Comparison of ENCODE assay signal across 8 cellular contexts in genomic region chr15:84579261-84579721, GRCh38. TPM values are rescaled to one million over a fixed set of nuclear protein-coding genes. Genes with fewer than 3 reads are reported as not detected.
A peak's percentile ranks its signal among the peaks of the same experiment; 100 is the strongest.
DNase-seq lines count a peak whose midpoint lies in the region; ATAC-seq, FAIRE-seq and TF ChIP-seq lines count a peak whose summit lies in the region.
"Not testable (repeated sequence)": the region's sequence is repeated elsewhere in the genome, so short reads cannot be mapped to it uniquely, and the experiment has no call there.

No MANE protein-coding gene starts in this region.

- H3K9me3 ChIP-seq in Panc1 (ENCODE audit: control insufficient read depth, insufficient read depth, low read depth, low read length); heart right ventricle; small intestine (ENCODE audit: control insufficient read depth, low read depth): not testable (repeated sequence)

- not testable (repeated sequence) for H3K4me3 ChIP-seq in LNCaP clone FGC (ENCODE audit: low read depth, low read length); Panc1 (ENCODE audit: low read depth in 2 of 2, low read length in 2 of 2); astrocyte of the cerebellum (ENCODE audit: low read depth, low read length); epithelial cell of esophagus (ENCODE audit: low read length); heart right ventricle; small intestine (ENCODE audit: low read depth in 1 of 2, low read length in 2 of 2)

- CTCF ChIA-PET in Calu3 (lab: Charles Lee) (interaction anchor here (0.6 to 1.0 kb wide), 2 partner anchors 9 kb away, joined by 3 to 4 read pairs; no protein-coding TSS in a partner anchor), Panc1 (lab: Charles Lee) (interaction anchor here (0.9 kb wide), 1 partner anchor 8 kb away, joined by 7 read pairs; no protein-coding TSS in a partner anchor)

- not testable (repeated sequence) for H3K9me3 Mint-ChIP-seq in Calu3 (ENCODE audit: low read depth, unreplicated experiment)

- POLR2A ChIA-PET in Panc1 (lab: Charles Lee): interaction anchor here (0.5 kb wide), 1 partner anchor 127 kb away, joined by 3 read pairs; no protein-coding TSS in a partner anchor

- not testable (repeated sequence) for H3K27ac ChIP-seq in Panc1 (ENCODE audit: low read length); heart right ventricle; small intestine (ENCODE audit: low read depth in 1 of 2, low read length in 1 of 2)

- not testable (repeated sequence) for FAIRE-seq in small intestine (lab: Jason Lieb, UNC)

- not testable (repeated sequence) for H3K4me1 ChIP-seq in Panc1 (ENCODE audit: control insufficient read depth, insufficient read depth, low read length); heart right ventricle; small intestine (ENCODE audit: control insufficient read depth in 2 of 2, insufficient read depth in 1 of 2, low read depth in 1 of 2, low read length in 1 of 2)

- WGBS in heart right ventricle, 2 donors: 61 to 72% methylated on average over 7 of the region's 7 CpGs
- 29 to 60% (median 46%) methylated on average over 7 of the region's 7 CpGs for WGBS in small intestine, 3 donors

- H3K36me3 Mint-ChIP-seq in Calu3 (ENCODE audit: insufficient read depth, unreplicated experiment): not testable (repeated sequence)

- peak overlapping the region; percentile 77 for H3K27ac Mint-ChIP-seq in Calu3 (ENCODE audit: unreplicated experiment)

- peak; percentile 90 for ATAC-seq in Panc1
- peak in 6 of 8 donors; percentile 20 to 62 (median 38) for ATAC-seq in heart right ventricle

- DNase-seq in Calu3 (peak; percentile 80), LNCaP clone FGC (ENCODE audit: low read depth) (peak; percentile 50), astrocyte of the cerebellum (ENCODE audit: low read depth) (peak; percentile 47), epithelial cell of esophagus (ENCODE audit: low read depth) (peak; percentile 86), mucosa of gallbladder (ENCODE audit: low spot score) (peak; percentile 69), small intestine (peak; percentile 55)
- not testable (repeated sequence) for DNase-seq in Panc1 (ENCODE audit: low read depth, low spot score); heart right ventricle

- peaks cover 31% of the 10 kb centered on the region for H3K4me1 Mint-ChIP-seq in Calu3 (ENCODE audit: low read depth, unreplicated experiment)

- intact Hi-C loops in Calu3 (cut with micrococcal nuclease; ENCODE audit: unreplicated experiment): loop anchor here (5.0 kb wide), 1 partner anchor 263 kb away; no protein-coding TSS in a partner anchor
- intact Hi-C loops in Panc1 (cut with micrococcal nuclease; ENCODE audit: unreplicated experiment): not testable (repeated sequence)
- intact Hi-C loops in heart right ventricle (cut with DNase I): loop anchor here in 1 of 10 donors (10.0 kb wide), 1 partner anchor 346 kb away; no protein-coding TSS in a partner anchor

- H3K36me3 ChIP-seq in Panc1 (ENCODE audit: control insufficient read depth, insufficient read depth, low read length); heart right ventricle; small intestine (ENCODE audit: control insufficient read depth in 2 of 2, insufficient read depth in 2 of 2, low read length in 2 of 2): not testable (repeated sequence)

- H3K27me3 Mint-ChIP-seq in Calu3 (ENCODE audit: unreplicated experiment): not testable (repeated sequence)

- TF ChIP-seq CTCF in Calu3 (IDR thresholded peaks at IDR 0.05; ENCODE audit: unreplicated experiment); LNCaP clone FGC (IDR thresholded peaks at IDR 0.05; ENCODE audit: control insufficient read depth, extremely low read depth, insufficient read depth); Panc1 (IDR thresholded peaks at IDR 0.05); astrocyte of the cerebellum (IDR thresholded peaks at IDR 0.05; ENCODE audit: low read depth, low read length, missing control alignments); epithelial cell of esophagus (IDR thresholded peaks at IDR 0.05; ENCODE audit: insufficient read depth, low read depth, low read length, missing control alignments); heart right ventricle (IDR thresholded peaks at IDR 0.05): not testable (repeated sequence)

- BruUV-seq in Calu3 (replicated peaks; lab: Mats Ljungman, UMichigan); Panc1 (replicated peaks; lab: Mats Ljungman, UMichigan): not testable (repeated sequence)

- not testable (repeated sequence) for H3K4me3 Mint-ChIP-seq in Calu3 (ENCODE audit: low read depth, unreplicated experiment)

- in situ Hi-C loops in Panc1 (cut with HindIII; ENCODE audit: low pct_unique_long_range_greater_than_20kb, low sequenced_read_pairs); astrocyte of the cerebellum (cut with HindIII; ENCODE audit: low sequenced_read_pairs): not testable (repeated sequence)

- not testable (repeated sequence) for H3K27me3 ChIP-seq in Panc1 (ENCODE audit: control insufficient read depth, insufficient read depth, low read length); heart right ventricle; small intestine (ENCODE audit: control insufficient read depth in 2 of 2, insufficient read depth in 2 of 2, low read length in 2 of 2)

RNA-seq across cellular contexts. Expression of gene ZSCAN2, which starts 21.5 kb away (rescaled TPM):
- total RNA-seq in Calu3 (2022): 16.0 and 18.0 TPM in 2 replicates
- 16.8 TPM for total RNA-seq in Panc1 (2021; ENCODE audit: unreplicated experiment)
- 12.1 TPM for polyA plus RNA-seq in Panc1 (2012; ENCODE audit: insufficient read length)
- 1 to 10 TPM; 3.7 to 8.1 (median 5.9) TPM for total RNA-seq in heart right ventricle
- 1 to 10 TPM; 4.1 to 4.2 TPM for polyA plus RNA-seq in heart right ventricle
- total RNA-seq in mucosa of gallbladder: 15.3 TPM
- polyA plus RNA-seq in small intestine: 1 to 10 TPM; 3.2 to 5.6 (median 3.4) TPM
